26 cellular contexts compared by ENCODE assay signal in the genomic region with DNA sequence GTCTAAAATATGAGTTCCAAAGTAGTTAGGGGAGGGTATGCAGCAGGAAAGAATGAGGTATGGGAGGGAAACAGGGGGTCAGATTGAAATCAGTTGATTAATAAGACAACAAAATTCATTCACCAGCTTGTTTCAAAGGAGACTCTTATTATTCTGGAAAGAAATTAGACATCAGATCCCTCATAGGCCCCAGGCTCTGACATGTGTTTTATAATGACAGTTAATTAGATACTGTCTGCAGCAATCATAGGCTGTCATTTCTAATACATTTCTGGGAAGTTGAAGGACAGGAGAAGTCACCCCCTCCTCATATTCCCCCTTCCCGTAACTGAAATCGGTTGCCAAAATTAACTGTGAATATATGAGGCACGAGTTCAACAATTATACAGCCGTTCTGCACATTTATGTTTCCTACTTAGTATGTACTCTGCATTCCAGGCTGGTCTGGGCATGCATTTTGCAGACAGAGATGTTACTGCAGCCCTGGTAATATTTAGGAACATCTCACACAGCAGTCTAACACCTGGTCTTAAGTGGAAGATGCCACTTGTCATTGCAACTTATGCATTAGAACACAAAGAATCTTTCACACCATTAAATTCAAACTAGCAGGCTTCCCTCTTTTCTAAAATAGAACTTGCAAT.
DNase-seq lines count a peak whose midpoint lies in the region; ATAC-seq, FAIRE-seq and TF ChIP-seq lines count a peak whose summit lies in the region.
"Had no signal": no experiment of that assay in that cellular context is flagged by ENCODE, and none has a peak within 500 bp of the region (broad histone marks: within the 10 kb centered on the region; RNA-seq: fewer than 3 reads in every experiment).

No MANE protein-coding gene starts in this region.

- no peak for FAIRE-seq in frontal cortex (lab: Jason Lieb, UNC)
- FAIRE-seq: small intestine had no signal

- no peaks in the 10 kb centered on the region for H3K9me3 ChIP-seq in endodermal cell (ENCODE audit: control insufficient read depth, low read length)
- H3K9me3 ChIP-seq: gastrocnemius medialis, left ventricle myocardium inferior, upper lobe of left lung had no signal

- H3K27ac Mint-ChIP-seq in endodermal cell (no peak overlapping the region), type B pancreatic cell (no peak overlapping the region)
- H3K27ac Mint-ChIP-seq: immature natural killer cell; mesothelial cell of epicardium; naive thymus-derived CD4-positive, alpha-beta T cell; T-cell had no signal

- ATAC-seq in activated CD4-positive, CD25-positive, alpha-beta regulatory T cell treated with anti-CD3 and anti-CD28 coated beads, Interleukin-2, amount 50 U/mL, for 24 hours: no peak
- no peak for ATAC-seq in GM18909 (IDR thresholded peaks at IDR 0.05; ENCODE audit: poor library complexity, unreplicated experiment)
- ATAC-seq: gastrocnemius medialis; naive thymus-derived CD4-positive, alpha-beta T cell; Panc1; T-cell had no signal

- H3K27me3 ChIP-seq in endodermal cell (ENCODE audit: control insufficient read depth, insufficient read depth, low read length, poor library complexity, severe bottlenecking): no peaks in the 10 kb centered on the region
- H3K27me3 ChIP-seq: gastrocnemius medialis, upper lobe of left lung had no signal

- H3K36me3 Mint-ChIP-seq in endodermal cell (ENCODE audit: low read depth) (no peaks in the 10 kb centered on the region), type B pancreatic cell (no peaks in the 10 kb centered on the region)

- no peaks in the 10 kb centered on the region for H3K36me3 ChIP-seq in endodermal cell (ENCODE audit: control insufficient read depth, insufficient read depth, low read length)
- H3K36me3 ChIP-seq: gastrocnemius medialis, left ventricle myocardium inferior, upper lobe of left lung had no signal

- DNase-seq in NCI-H510A treated with DMSO at 0.1 percent for 48 hours (lab: John Stamatoyannopoulos, UW): peak; percentile 4
- no peak for DNase-seq in NCI-H510A (lab: John Stamatoyannopoulos, UW)
- DNase-seq in NCI-H2227 (lab: John Stamatoyannopoulos, UW; ENCODE audit: unreplicated experiment): peak; percentile 40
- no peak for DNase-seq in endodermal cell
- DNase-seq in type B pancreatic cell (ENCODE audit: extremely low spot score, unreplicated experiment): no peak
- no peak for DNase-seq in frontal cortex (ENCODE audit: low spot score in 2 of 2)
- DNase-seq: activated CD8-positive, alpha-beta memory T cell treated with anti-CD3 and anti-CD28 coated beads for 24 hours; activated gamma-delta T cell; activated T-cell treated with anti-CD3 and anti-CD28 coated beads, Interleukin-2, amount 50 U/mL, for 1 hour; DND-41; erythroblast; gastrocnemius medialis; H7; hippocampal formation; immature natural killer cell; left ventricle myocardium inferior; MV-4-11; naive thymus-derived CD4-positive, alpha-beta T cell; small intestine; stimulated activated CD4-positive, alpha-beta T cell treated with anti-CD3 and anti-CD28 coated beads, Interleukin-2, amount 100 ng/mL, for 24 hours; T-cell; upper lobe of left lung had no signal

- no peak for TF ChIP-seq CTCF in endodermal cell (conservative IDR thresholded peaks at IDR 0.05)
- TF ChIP-seq CTCF in type B pancreatic cell (conservative IDR thresholded peaks at IDR 0.05): no peak

- H3K27ac ChIP-seq in endodermal cell (ENCODE audit: low read depth, low read length): peak overlapping the region; percentile 6
- H3K27ac ChIP-seq: gastrocnemius medialis, left ventricle myocardium inferior, upper lobe of left lung had no signal

- no peak overlapping the region for H3K9ac ChIP-seq in endodermal cell (ENCODE audit: extremely low read depth, low read length, poor library complexity, severe bottlenecking)

- no peak overlapping the region for H3K4me3 ChIP-seq in endodermal cell (ENCODE audit: low read length)
- H3K4me3 ChIP-seq: gastrocnemius medialis, left ventricle myocardium inferior, upper lobe of left lung had no signal

- H3K27me3 Mint-ChIP-seq in endodermal cell (ENCODE audit: insufficient read depth) (no peaks in the 10 kb centered on the region), type B pancreatic cell (no peaks in the 10 kb centered on the region)
- H3K27me3 Mint-ChIP-seq: naive thymus-derived CD4-positive, alpha-beta T cell; T-cell had no signal

- H3K4me1 Mint-ChIP-seq in endodermal cell (peaks cover 58% of the 10 kb centered on the region), type B pancreatic cell (ENCODE audit: unreplicated experiment) (peaks cover 6% of the 10 kb centered on the region)
- H3K4me1 Mint-ChIP-seq: immature natural killer cell; naive thymus-derived CD4-positive, alpha-beta T cell; T-cell had no signal

- H3K9me3 Mint-ChIP-seq in endodermal cell: no peaks in the 10 kb centered on the region
- no peaks in the 10 kb centered on the region for H3K9me3 Mint-ChIP-seq in type B pancreatic cell
- H3K9me3 Mint-ChIP-seq: immature natural killer cell; mesothelial cell of epicardium; naive thymus-derived CD4-positive, alpha-beta T cell; T-cell had no signal

- H3K4me1 ChIP-seq in endodermal cell (ENCODE audit: control insufficient read depth, insufficient read depth, low read length): peaks cover 31% of the 10 kb centered on the region
- H3K4me1 ChIP-seq: left ventricle myocardium inferior, upper lobe of left lung had no signal

- 96% methylated on average over 3 to 4 of the region's 4 CpGs for WGBS in endodermal cell (ENCODE audit: insufficient coverage in 1 of 2, insufficient read length in 1 of 2), 2 experiments

- no peak overlapping the region for H3K4me3 Mint-ChIP-seq in endodermal cell
- peak overlapping the region; percentile 18 for H3K4me3 Mint-ChIP-seq in type B pancreatic cell
- H3K4me3 Mint-ChIP-seq: immature natural killer cell; mesothelial cell of epicardium; naive thymus-derived CD4-positive, alpha-beta T cell; T-cell had no signal

Comparison
In these comparisons a context has a peak if more than half of its experiments do, and no peak if none do; other contexts are left out.
1. DNase-seq: peak in NCI-H510A treated with DMSO at 0.1 percent for 48 hours (single experiment) and NCI-H2227 (single experiment); none in NCI-H510A (single experiment), endodermal cell (single experiment), type B pancreatic cell (single experiment) and frontal cortex (0 of 2).